In genomic region chr2:113889471-113890252, GRCh38 we compare ENCODE assay signal across 8 cellular contexts. TPM values are rescaled to one million over a fixed set of nuclear protein-coding genes. Genes with fewer than 3 reads are reported as not detected.
A peak's percentile ranks its signal among the peaks of the same experiment; 100 is the strongest.
DNase-seq lines count a peak whose midpoint lies in the region; ATAC-seq and TF ChIP-seq lines count a peak whose summit lies in the region.

Gene ACTR3 (plus strand): TSS chr2:113890089. CDS start chr2:113890280, 191 bp downstream.

- in situ Hi-C loops in GM13977 (cut with MboI; ENCODE audit: low pct_unique_long_range_greater_than_20kb, low sequenced_read_pairs, unreplicated experiment) = no loop called here

- no peaks in the 10 kb centered on the region for H3K9me3 Mint-ChIP-seq in T-helper 1 cell treated with Interleukin-12 subunit alpha and Interleukin-12 subunit beta and Interleukin-4 antibody, amounts not matched to agents 30 μg/mL and 1 μg/mL, for 36 hours

- peaks cover 69% of the 10 kb centered on the region for H3K4me1 Mint-ChIP-seq in T-helper 1 cell treated with Interleukin-12 subunit alpha and Interleukin-12 subunit beta and Interleukin-4 antibody, amounts not matched to agents 30 μg/mL and 1 μg/mL, for 36 hours (ENCODE audit: low read depth)

- TF ChIP-seq EP300 in upper lobe of left lung (IDR thresholded peaks at IDR 0.05) = peak in 1 of 4 donors; percentile 76

- peak; percentile 91 for DNase-seq in GM13977 (ENCODE audit: low spot score)
- DNase-seq in NCI-H1694 (lab: John Stamatoyannopoulos, UW) = peak; percentile 97
- DNase-seq in amniotic stem cell (lab: John Stamatoyannopoulos, UW) = peak; percentile 97
- DNase-seq in heart right ventricle = peak; percentile 98
- DNase-seq in posterior cingulate gyrus = peak; percentile 91 to 99 (median 94)
- peak; percentile 97 to 98 for DNase-seq in upper lobe of left lung

- peak; percentile 41 for ATAC-seq in HG02884 (IDR thresholded peaks at IDR 0.05; ENCODE audit: unreplicated experiment)
- ATAC-seq in heart right ventricle = peak; percentile 98 to 99 (median 98)
- ATAC-seq in upper lobe of left lung (ENCODE audit: low FRiP score in 2 of 2) = peak; percentile 96 to 99

- peak within 1 kb of the TSS; percentile 99 for H3K27ac Mint-ChIP-seq in T-helper 1 cell treated with Interleukin-12 subunit alpha and Interleukin-12 subunit beta and Interleukin-4 antibody, amounts not matched to agents 30 μg/mL and 1 μg/mL, for 36 hours

- peaks cover 3 to 75% (median 61%) of the 10 kb centered on the region in 9 donors for H3K4me1 ChIP-seq in heart right ventricle
- peaks cover 54 to 69% (median 63%) of the 10 kb centered on the region in 4 donors for H3K4me1 ChIP-seq in upper lobe of left lung

- TF ChIP-seq POLR2A in upper lobe of left lung (IDR thresholded peaks at IDR 0.05) = peak in 3 of 4 donors; percentile 43 to 84 (median 70)

- H3K27me3 Mint-ChIP-seq in T-helper 1 cell treated with Interleukin-12 subunit alpha and Interleukin-12 subunit beta and Interleukin-4 antibody, amounts not matched to agents 30 μg/mL and 1 μg/mL, for 36 hours (ENCODE audit: low read depth) = no peaks in the 10 kb centered on the region

- intact Hi-C loops in heart right ventricle (cut with DNase I) (loop anchor here in 8 of 10 donors (1.0 to 10.0 kb wide), 8 partner anchors 38 to 135 kb away; partner anchors contain the start of gene SLC35F5 (in 7 of the 8)), posterior cingulate gyrus (cut with DNase I) (loop anchor here (2.0 to 10.0 kb wide), 2 partner anchors 75 to 133 kb away; partner anchors contain the start of gene SLC35F5)

- peaks cover 0 to 22% (median 0%) of the 10 kb centered on the region in 9 donors for H3K36me3 ChIP-seq in heart right ventricle
- H3K36me3 ChIP-seq in upper lobe of left lung = no peaks in the 10 kb centered on the region

- H3K27me3 ChIP-seq in heart right ventricle = no peaks in the 10 kb centered on the region
- H3K27me3 ChIP-seq in upper lobe of left lung = no peaks in the 10 kb centered on the region

- peak within 1 kb of the TSS; percentile 98 for H3K4me3 Mint-ChIP-seq in T-helper 1 cell treated with Interleukin-12 subunit alpha and Interleukin-12 subunit beta and Interleukin-4 antibody, amounts not matched to agents 30 μg/mL and 1 μg/mL, for 36 hours

- H3K9me3 ChIP-seq in heart right ventricle = no peaks in the 10 kb centered on the region
- no peaks in the 10 kb centered on the region for H3K9me3 ChIP-seq in upper lobe of left lung

- 0 to 1% methylated on average over 50 of the region's 51 CpGs for WGBS in heart right ventricle, 2 donors
- WGBS in upper lobe of left lung, 2 donors = 0% methylated on average over 14 to 38 of the region's 51 CpGs

- TF ChIP-seq CTCF in GM13977 (IDR thresholded peaks at IDR 0.05; ENCODE audit: extremely low read depth, insufficient read depth, missing control alignments) (peak; percentile 11), heart right ventricle (IDR thresholded peaks at IDR 0.05) (peak in 3 of 9 donors; percentile 17 to 31 (median 23)), upper lobe of left lung (IDR thresholded peaks at IDR 0.05) (peak in 1 of 6 experiments; percentile 8)

- H3K4me3 ChIP-seq in heart right ventricle (peak within 1 kb of the TSS; percentile 78 to 98 (median 96)), upper lobe of left lung (peak within 1 kb of the TSS; percentile 67 to 99 (median 93))

- H3K27ac ChIP-seq in heart right ventricle (peak within 1 kb of the TSS; percentile 81 to 100 (median 98)), upper lobe of left lung (peak within 1 kb of the TSS; percentile 98 to 100 (median 100))

- peaks cover 47% of the 10 kb centered on the region for H3K36me3 Mint-ChIP-seq in T-helper 1 cell treated with Interleukin-12 subunit alpha and Interleukin-12 subunit beta and Interleukin-4 antibody, amounts not matched to agents 30 μg/mL and 1 μg/mL, for 36 hours (ENCODE audit: low read depth)

RNA-seq across cellular contexts. Expression of gene ACTR3, which starts in this region (rescaled TPM):
- total RNA-seq in heart right ventricle (100 to 1,000 TPM in 9 of 10 donors, 10 to 100 TPM in 1; 97.0 to 167 (median 116) TPM), upper lobe of left lung (100 to 1,000 TPM in 4 of 6 donors, 10 to 100 TPM in 2; 79.6 to 304 (median 139) TPM)
- 10 to 100 TPM; 12.7 to 68.8 TPM for polyA plus RNA-seq in heart right ventricle

Comparison
In these comparisons a context has a peak if more than half of its experiments do, and no peak if none do; other contexts are left out.
1. Peak in every context shown above with its lines: DNase-seq, ATAC-seq, H3K4me3 ChIP-seq and H3K27ac ChIP-seq.
2. ATAC-seq: peak in every context shown above with its lines; median percentile 98 in heart right ventricle; 98 in upper lobe of left lung; 41 in HG02884.